8 cellular contexts compared by ENCODE assay signal in the genomic region with DNA sequence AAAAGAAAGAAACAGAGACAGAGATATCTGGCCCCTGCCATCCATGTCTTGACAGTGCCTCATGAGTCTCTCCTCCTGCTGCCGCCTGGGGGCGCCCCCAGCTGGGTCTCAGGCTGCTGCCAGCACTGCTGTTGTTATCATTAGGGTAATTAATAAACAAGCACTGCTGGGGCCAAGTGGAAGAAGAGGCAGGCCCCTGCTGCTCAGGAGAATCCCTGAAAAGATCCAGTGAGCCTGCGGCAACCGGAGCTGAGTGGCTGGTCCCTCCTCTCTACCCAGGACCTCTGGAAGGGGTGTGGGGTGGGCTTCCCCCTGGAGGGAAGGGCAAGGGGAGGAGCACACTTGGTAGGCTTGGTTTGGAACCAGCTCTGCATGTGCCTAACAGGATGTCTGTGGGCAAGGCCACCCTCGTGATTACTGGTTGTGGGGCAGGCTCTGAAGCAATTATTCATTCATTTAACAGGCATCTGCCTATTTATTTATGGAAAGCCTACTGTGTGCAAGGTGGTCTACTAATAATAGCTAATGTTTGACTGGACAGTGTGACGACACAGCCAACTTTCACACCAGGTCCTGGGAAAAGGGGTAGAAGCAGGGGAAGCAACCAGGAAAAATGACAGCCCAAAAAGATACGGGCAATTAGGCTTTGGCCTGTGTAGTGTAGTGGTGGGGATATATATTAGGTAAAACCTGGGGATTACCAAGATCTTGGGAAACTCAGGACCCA. TPM values are rescaled to one million over a fixed set of nuclear protein-coding genes. Genes with fewer than 3 reads are reported as not detected.
A peak's percentile ranks its signal among the peaks of the same experiment; 100 is the strongest.
DNase-seq lines count a peak whose midpoint lies in the region; ATAC-seq and TF ChIP-seq lines count a peak whose summit lies in the region.

No MANE protein-coding gene starts in this region.

- intact Hi-C loops in PC-3 (cut with micrococcal nuclease), result loop anchor here (1.0 to 5.0 kb wide), 2 partner anchors 46 to 51 kb away; no protein-coding TSS in a partner anchor
- intact Hi-C loops in naive thymus-derived CD4-positive, alpha-beta T cell (cut with micrococcal nuclease), result loop anchor here (1.0 to 10.0 kb wide), 17 partner anchors 13 to 499 kb away; a partner anchor contains a TSS

- peaks cover 24% of the 10 kb centered on the region for H3K27me3 Mint-ChIP-seq in activated T-cell treated with anti-CD3 and anti-CD28 coated beads, Interleukin-2, amount 50 U/mL, for 24 hours
- H3K27me3 Mint-ChIP-seq in naive thymus-derived CD4-positive, alpha-beta T cell, result peaks cover 0 to 49% (median 19%) of the 10 kb centered on the region in 5 donors

- DNase-seq in GM03348 (ENCODE audit: low spot score), result peak; percentile 84
- peak; percentile 52 for DNase-seq in HS-5 (ENCODE audit: low read depth)
- DNase-seq in PC-3, result peak; percentile 69
- DNase-seq in activated T-cell treated with anti-CD3 and anti-CD28 coated beads, Interleukin-2, amount 50 U/mL, for 24 hours, result peak; percentile 80
- peak; percentile 58 to 83 (median 78) for DNase-seq in naive thymus-derived CD4-positive, alpha-beta T cell
- peak; percentile 60 to 69 for DNase-seq in stimulated activated CD8-positive, alpha-beta memory T cell treated with anti-CD3 and anti-CD28 coated beads, Interleukin-7, amount 100 ng/mL, for 4 hours (ENCODE audit: low read depth in 2 of 2)

- H3K27me3 ChIP-seq in PC-3 (ENCODE audit: low read length), result no peaks in the 10 kb centered on the region
- peaks cover 3 to 6% of the 10 kb centered on the region in 2 donors for H3K27me3 ChIP-seq in naive thymus-derived CD4-positive, alpha-beta T cell (ENCODE audit: control insufficient read depth in 2 of 2, insufficient read depth in 2 of 2, low read length in 2 of 2)

- peaks cover 25% of the 10 kb centered on the region for H3K4me1 ChIP-seq in PC-3 (ENCODE audit: insufficient read depth, low read length)
- peaks cover 15 to 19% of the 10 kb centered on the region in 2 donors for H3K4me1 ChIP-seq in naive thymus-derived CD4-positive, alpha-beta T cell (ENCODE audit: control insufficient read depth in 2 of 2, insufficient read depth in 2 of 2, low read length in 2 of 2)

- H2AFZ ChIP-seq in PC-3 (ENCODE audit: low read length), result peak overlapping the region; percentile 95

- peak overlapping the region; percentile 75 for H3K27ac Mint-ChIP-seq in activated T-cell treated with anti-CD3 and anti-CD28 coated beads, Interleukin-2, amount 50 U/mL, for 24 hours
- peak overlapping the region; percentile 53 to 95 (median 79) for H3K27ac Mint-ChIP-seq in naive thymus-derived CD4-positive, alpha-beta T cell

- peak overlapping the region; percentile 75 for H3K4me3 Mint-ChIP-seq in activated T-cell treated with anti-CD3 and anti-CD28 coated beads, Interleukin-2, amount 50 U/mL, for 24 hours
- H3K4me3 Mint-ChIP-seq in naive thymus-derived CD4-positive, alpha-beta T cell, result peak overlapping the region; percentile 86 to 93 (median 89)

- peak overlapping the region; percentile 4; the same call in 1 of the 2 replicates for H3K27ac ChIP-seq in PC-3 (ENCODE audit: low read length)
- H3K27ac ChIP-seq in naive thymus-derived CD4-positive, alpha-beta T cell (ENCODE audit: low read depth, low read length), result no peak overlapping the region

- H4K20me1 ChIP-seq in PC-3 (ENCODE audit: low read length), result no peaks in the 10 kb centered on the region

- no peaks in the 10 kb centered on the region for H3K36me3 ChIP-seq in PC-3 (ENCODE audit: low read depth, low read length)
- H3K36me3 ChIP-seq in naive thymus-derived CD4-positive, alpha-beta T cell (ENCODE audit: control insufficient read depth in 2 of 3, insufficient read depth in 3 of 3, low read length in 3 of 3), result no peaks in the 10 kb centered on the region

- H3K36me3 Mint-ChIP-seq in activated T-cell treated with anti-CD3 and anti-CD28 coated beads, Interleukin-2, amount 50 U/mL, for 24 hours (ENCODE audit: low read depth), result no peaks in the 10 kb centered on the region
- peaks cover 0 to 1% (median 0%) of the 10 kb centered on the region in 5 donors for H3K36me3 Mint-ChIP-seq in naive thymus-derived CD4-positive, alpha-beta T cell

- H3K9me3 Mint-ChIP-seq in activated T-cell treated with anti-CD3 and anti-CD28 coated beads, Interleukin-2, amount 50 U/mL, for 24 hours, result no peaks in the 10 kb centered on the region
- H3K9me3 Mint-ChIP-seq in naive thymus-derived CD4-positive, alpha-beta T cell, result no peaks in the 10 kb centered on the region

- no peaks in the 10 kb centered on the region for H3F3A ChIP-seq in PC-3 (ENCODE audit: low read length, unreplicated experiment)

- 0 out of 2 replicates have a peak overlapping the region, but pooled peaks have one; percentile 45 for H3K9ac ChIP-seq in PC-3 (ENCODE audit: low read length)

- peaks cover 21% of the 10 kb centered on the region for H3K4me1 Mint-ChIP-seq in activated T-cell treated with anti-CD3 and anti-CD28 coated beads, Interleukin-2, amount 50 U/mL, for 24 hours (ENCODE audit: low read depth)
- H3K4me1 Mint-ChIP-seq in naive thymus-derived CD4-positive, alpha-beta T cell, result peaks cover 14 to 24% (median 20%) of the 10 kb centered on the region in 7 donors

- CTCF ChIA-PET in PC-3 (lab: Charles Lee), result interaction anchor here (1.1 to 1.2 kb wide), 2 partner anchors 28 to 46 kb away, joined by 4 read pairs; no protein-coding TSS in a partner anchor
- CTCF ChIA-PET in naive thymus-derived CD4-positive, alpha-beta T cell (lab: Charles Lee), result interaction anchor here (0.6 to 1.8 kb wide), 9 partner anchors 10 to 526 kb away, joined by 3 to 9 read pairs (median 4); a partner anchor contains a TSS

- H3K9me2 ChIP-seq in PC-3 (replicated peaks; ENCODE audit: low read length), result no peaks in the 10 kb centered on the region

- peak overlapping the region; percentile 76 for H3K4me3 ChIP-seq in PC-3 (ENCODE audit: low read length)
- no peak overlapping the region for H3K4me3 ChIP-seq in naive thymus-derived CD4-positive, alpha-beta T cell (ENCODE audit: low read length)

- ATAC-seq in PC-3 (peak; percentile 50), esophagus mucosa (peak; percentile 64), HG03135 (IDR thresholded peaks at IDR 0.05; ENCODE audit: unreplicated experiment) (no peak)
- peak; percentile 87 for ATAC-seq in naive thymus-derived CD4-positive, alpha-beta T cell

- no peaks in the 10 kb centered on the region for H3K9me3 ChIP-seq in PC-3 (ENCODE audit: low read length)
- no peaks in the 10 kb centered on the region for H3K9me3 ChIP-seq in naive thymus-derived CD4-positive, alpha-beta T cell (ENCODE audit: control insufficient read depth in 2 of 3, low read length in 3 of 3)

- TF ChIP-seq CTCF in PC-3 (conservative IDR thresholded peaks at IDR 0.05; ENCODE audit: low read depth, low read length), result peak; percentile 98

- POLR2A ChIA-PET in PC-3 (lab: Charles Lee; ENCODE audit: unreplicated experiment), result no interaction called here
- POLR2A ChIA-PET in naive thymus-derived CD4-positive, alpha-beta T cell (lab: Charles Lee), result interaction anchor here (1.3 to 1.7 kb wide), 2 partner anchors 14 to 102 kb away, joined by 4 to 10 read pairs; a partner anchor contains a TSS

- peak overlapping the region; percentile 98 for H3K4me2 ChIP-seq in PC-3 (ENCODE audit: low read length)

- no TSS peak for BruUV-seq in PC-3 (replicated peaks; lab: Mats Ljungman, UMichigan)

- 0 out of 2 replicates have a peak, but pooled peaks cover 6% of the 10 kb centered on the region for H3K79me2 ChIP-seq in PC-3 (ENCODE audit: low read length)

RNA-seq across cellular contexts. Expression of a gene that starts 1.2 kb away (rescaled TPM):
- total RNA-seq in PC-3 (2014; rRNA removed) (20.0 and 23.5 TPM in 2 replicates), esophagus mucosa (13.4 TPM)
- 1 to 10 TPM in 1 of 5 experiments, under 1 TPM in 3, not detected in 1; 0.24 to 1.4 (median 0.33) TPM for total RNA-seq in naive thymus-derived CD4-positive, alpha-beta T cell
- not detected for polyA plus RNA-seq in naive thymus-derived CD4-positive, alpha-beta T cell

RNA-seq across cellular contexts. Expression of a gene that starts 13.8 kb away (rescaled TPM):
- total RNA-seq in PC-3 (2014; rRNA removed) (28.4 and 51.1 TPM in 2 replicates), esophagus mucosa (25.5 TPM)
- 10 to 100 TPM; 32.7 to 60.4 (median 43.8) TPM for total RNA-seq in naive thymus-derived CD4-positive, alpha-beta T cell
- polyA plus RNA-seq in naive thymus-derived CD4-positive, alpha-beta T cell, result 10 to 100 TPM in 1 of 2 donors, 1 to 10 TPM in 1; 8.8 to 23.9 TPM

RNA-seq across cellular contexts. Expression of a gene that starts 44.2 kb away (rescaled TPM):
- 0.07 and 0.29 TPM in 2 replicates for total RNA-seq in PC-3 (2014; rRNA removed)
- 0.12 TPM for total RNA-seq in esophagus mucosa
- total RNA-seq in naive thymus-derived CD4-positive, alpha-beta T cell, result 1 to 10 TPM in 2 of 5 experiments, under 1 TPM in 2, not detected in 1; 0.41 to 6.5 (median 1.4) TPM
- not detected for polyA plus RNA-seq in naive thymus-derived CD4-positive, alpha-beta T cell
